ENCODE assay signal across 20 cellular contexts in genomic region chr2:128456281-128456680, GRCh38.
DNase-seq lines count a peak whose midpoint lies in the region; ATAC-seq, FAIRE-seq and TF ChIP-seq lines count a peak whose summit lies in the region.
"Had no signal": no experiment of that assay in that cellular context is flagged by ENCODE, and none has a peak within 500 bp of the region (broad histone marks: within the 10 kb centered on the region; RNA-seq: fewer than 3 reads in every experiment).

No MANE protein-coding gene starts in this region.

- H3K4me1 Mint-ChIP-seq in endodermal cell = peaks cover 3% of the 10 kb centered on the region
- H3K4me1 Mint-ChIP-seq: CD4-positive, CD25-positive, alpha-beta regulatory T cell had no signal

- H3K9ac ChIP-seq in endodermal cell (ENCODE audit: extremely low read depth, low read length, poor library complexity, severe bottlenecking) (no peak overlapping the region), mesendoderm (ENCODE audit: low read length) (no peak overlapping the region)

- H3K9me3 ChIP-seq in endodermal cell (ENCODE audit: control insufficient read depth, low read length) (peaks cover 6% of the 10 kb centered on the region), BE2C (no peaks in the 10 kb centered on the region)

- FAIRE-seq in H54 (lab: Jason Lieb, UNC) = no peak

- no peak overlapping the region for H2AK5ac ChIP-seq in mesendoderm (ENCODE audit: low read length)

- peaks cover 13% of the 10 kb centered on the region for H3K27me3 Mint-ChIP-seq in endodermal cell (ENCODE audit: insufficient read depth)

- no peaks in the 10 kb centered on the region for H3K36me3 Mint-ChIP-seq in endodermal cell (ENCODE audit: low read depth)
- H3K36me3 Mint-ChIP-seq: CD4-positive, CD25-positive, alpha-beta regulatory T cell had no signal

- H2BK120ac ChIP-seq in mesendoderm (ENCODE audit: low read depth, low read length) = no peak overlapping the region

- H3K56ac ChIP-seq in mesendoderm (ENCODE audit: low read length) = no peak overlapping the region

- no peak overlapping the region for H4K5ac ChIP-seq in mesendoderm (ENCODE audit: low read length)

- H3K23ac ChIP-seq in mesendoderm (ENCODE audit: low read length) = no peak overlapping the region

- no peaks in the 10 kb centered on the region for H3K79me1 ChIP-seq in mesendoderm (ENCODE audit: low read length)

- no peak for TF ChIP-seq POLR2A in H54 (IDR thresholded peaks at IDR 0.05; ENCODE audit: low read depth, low read length)

- H3K4me2 ChIP-seq in mesendoderm (ENCODE audit: low read length) = no peak overlapping the region

- ATAC-seq in left ventricle myocardium superior (no peak), sciatic nerve (no peak)
- ATAC-seq: Panc1 had no signal

- H3K4me3 ChIP-seq in endodermal cell (ENCODE audit: low read length) (no peak overlapping the region), mesendoderm (ENCODE audit: low read length) (no peak overlapping the region), BE2C (ENCODE audit: low read depth, low read length) (no peak overlapping the region)

- TF ChIP-seq CTCF in endodermal cell (conservative IDR thresholded peaks at IDR 0.05) (no peak), BE2C (IDR thresholded peaks at IDR 0.05; ENCODE audit: low read depth, low read length) (no peak)

- no peaks in the 10 kb centered on the region for H3K79me2 ChIP-seq in mesendoderm (ENCODE audit: control insufficient read depth, insufficient read depth, low read length)

- H3K36me3 ChIP-seq in endodermal cell (ENCODE audit: control insufficient read depth, insufficient read depth, low read length) (no peaks in the 10 kb centered on the region), mesendoderm (ENCODE audit: control insufficient read depth, insufficient read depth, low read length) (no peaks in the 10 kb centered on the region), BE2C (no peaks in the 10 kb centered on the region)

- 84 to 91% methylated on average over 5 of the region's 5 CpGs for WGBS in endodermal cell (ENCODE audit: insufficient coverage in 1 of 2, insufficient read length in 1 of 2), 2 experiments
- no CpG with 5 or more reads among the region's 5 CpGs for WGBS in mesendoderm (ENCODE audit: extremely low coverage, insufficient coverage, low lambda C conversion rate)

- H3K4me1 ChIP-seq in endodermal cell (ENCODE audit: control insufficient read depth, insufficient read depth, low read length) (no peaks in the 10 kb centered on the region), mesendoderm (ENCODE audit: control insufficient read depth, low read depth, low read length) (no peaks in the 10 kb centered on the region), BE2C (peaks cover 2% of the 10 kb centered on the region)

- H3K4ac ChIP-seq in mesendoderm (ENCODE audit: low read depth, low read length) = no peak overlapping the region

- H2BK5ac ChIP-seq in mesendoderm (ENCODE audit: low read length) = no peak overlapping the region

- H3K27me3 ChIP-seq in endodermal cell (ENCODE audit: control insufficient read depth, insufficient read depth, low read length, poor library complexity, severe bottlenecking) = no peaks in the 10 kb centered on the region
- no peaks in the 10 kb centered on the region for H3K27me3 ChIP-seq in mesendoderm (ENCODE audit: insufficient read depth, low read length, poor library complexity)
- H3K27me3 ChIP-seq in BE2C = no peaks in the 10 kb centered on the region

- DNase-seq in cardiac septum (ENCODE audit: low spot score) (peak; percentile 41), left ventricle myocardium superior (no peak), endodermal cell (peak; percentile 16), sciatic nerve (ENCODE audit: low spot score) (peak; percentile 18), mesendoderm (no peak), BE2C (no peak), H54 (ENCODE audit: insufficient read length, low spot score) (no peak)
- DNase-seq: CD4-positive, CD25-positive, alpha-beta regulatory T cell; COR-L47; DMS79; HFFc6; Kasumi-1; NCI-H1417; NCI-H1694 treated with DMSO at 0.1 percent for 48 hours; NCI-H2081 treated with DMSO at 0.1 percent for 48 hours; NCI-H2171 treated with DMSO at 0.1 percent for 48 hours; NCI-H524 treated with DMSO at 0.1 percent for 48 hours; NCI-H82; SIG-M5 had no signal

- H3K27ac Mint-ChIP-seq in endodermal cell = no peak overlapping the region
- H3K27ac Mint-ChIP-seq: CD4-positive, CD25-positive, alpha-beta regulatory T cell; HFFc6 had no signal

- intact Hi-C loops in cardiac septum (cut with DNase I) (no loop called here), left ventricle myocardium superior (cut with micrococcal nuclease) (no loop called here), sciatic nerve (cut with DNase I) (no loop called here)

- H4K8ac ChIP-seq in mesendoderm (ENCODE audit: low read depth, low read length) = no peak overlapping the region

- H3K27ac ChIP-seq in endodermal cell (ENCODE audit: low read depth, low read length) (no peak overlapping the region), mesendoderm (ENCODE audit: low read depth, low read length) (no peak overlapping the region)

- peaks cover 18% of the 10 kb centered on the region for H3K9me3 Mint-ChIP-seq in endodermal cell
- H3K9me3 Mint-ChIP-seq: HFFc6 had no signal

- no peak overlapping the region for H3K4me3 Mint-ChIP-seq in endodermal cell
- H3K4me3 Mint-ChIP-seq: CD4-positive, CD25-positive, alpha-beta regulatory T cell; HFFc6 had no signal

- H2BK15ac ChIP-seq in mesendoderm (replicated peaks; ENCODE audit: low read depth) = no peak overlapping the region

- H3K18ac ChIP-seq in mesendoderm (ENCODE audit: low read length) = no peak overlapping the region

Comparison
In these comparisons a context has a peak if more than half of its experiments do, and no peak if none do; other contexts are left out.
1. DNase-seq: peak in cardiac septum (single experiment), endodermal cell (single experiment) and sciatic nerve (single experiment); none in left ventricle myocardium superior (single experiment), mesendoderm (single experiment), BE2C (single experiment) and H54 (single experiment).